In the genomic region with DNA sequence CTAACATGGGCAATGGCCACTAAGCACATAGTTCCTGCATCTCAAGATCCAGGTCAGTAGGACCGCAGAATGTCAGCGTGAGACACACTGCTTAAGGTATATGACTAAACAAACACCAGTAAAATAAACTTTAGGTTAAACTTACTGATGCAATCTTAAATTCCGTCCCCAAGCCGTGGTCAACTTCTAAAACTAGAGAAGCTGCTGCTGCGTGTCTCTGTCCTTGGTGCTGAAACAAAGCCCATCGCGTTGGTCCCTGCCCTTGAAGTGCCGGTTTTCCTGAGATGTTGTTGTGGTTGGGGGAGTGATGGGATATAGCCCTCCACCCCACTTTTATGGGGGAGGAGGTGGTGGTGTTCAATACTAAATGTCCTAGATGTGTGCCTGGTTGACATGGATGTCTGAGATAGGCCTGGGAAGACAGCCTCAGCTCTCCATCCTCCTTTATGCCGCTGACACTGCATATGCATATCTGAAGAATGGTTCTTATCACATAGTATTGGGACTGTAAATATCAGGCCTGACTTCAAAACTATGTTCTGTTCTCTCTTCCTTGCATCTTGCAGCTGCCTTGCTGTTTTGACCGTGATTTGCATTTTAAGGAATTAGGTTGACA, we compare ENCODE assay signal across 1 cellular context.
A peak's percentile ranks its signal among the peaks of the same experiment; 100 is the strongest.
TF ChIP-seq lines count a peak whose summit lies in the region.

No MANE protein-coding gene starts in this region.

TF ChIP-seq in K562, 482 proteins besides CTCF, POLR2A, EP300 and RAD21 (continued from another document and continues in another):
- TF ChIP-seq ZNF407 (IDR thresholded peaks at IDR 0.05; ENCODE audit: low read depth) (no peak), BACH1 (tag; IDR thresholded peaks at IDR 0.05) (0 out of 2 replicates have a peak, but pooled peaks have one; percentile 24), CREB3 (tag; conservative IDR thresholded peaks at IDR 0.05; ENCODE audit: low read depth) (0 out of 2 replicates have a peak, but pooled peaks have one; percentile 67), ZNF766 (CRISPR knock-in tag; conservative IDR thresholded peaks at IDR 0.05) (peak; percentile 84), POLR2AphosphoS2 (IDR thresholded peaks at IDR 0.05; ENCODE audit: low read length) (no peak), RFX1 (IDR thresholded peaks at IDR 0.05) (no peak), ZBTB8A (IDR thresholded peaks at IDR 0.05; ENCODE audit: partially characterized antibody) (no peak), MTF1 (CRISPR knock-in tag; IDR thresholded peaks at IDR 0.05; ENCODE audit: borderline replicate concordance) (no peak), GABPB1 (CRISPR knock-in tag; IDR thresholded peaks at IDR 0.05) (no peak), SNIP1 (IDR thresholded peaks at IDR 0.05; ENCODE audit: low read depth) (no peak), ZBTB26 (CRISPR knock-in tag; IDR thresholded peaks at IDR 0.05) (0 out of 2 replicates have a peak, but pooled peaks have one; percentile 21), ZNF408 (CRISPR knock-in tag; IDR thresholded peaks at IDR 0.05; ENCODE audit: low read depth) (no peak), HCFC1 (IDR thresholded peaks at IDR 0.05; ENCODE audit: low read depth, low read length) (peak; percentile 15; the same call in 1 of the 2 replicates), HDAC1 (IDR thresholded peaks at IDR 0.05) (0 out of 4 replicates have a peak, but pooled peaks of 1 of the 2 experiments have one; percentile 14), NR2C1 (IDR thresholded peaks at IDR 0.05) (no peak), NR2C1 (tag; IDR thresholded peaks at IDR 0.05) (peak; percentile 17; the same call in 1 of the 2 replicates), RCOR1 (IDR thresholded peaks at IDR 0.05; ENCODE audit: borderline replicate concordance in 1 of 2, low read depth in 2 of 2, low read length in 2 of 2) (peak in 1 of 2 experiments; percentile 71; a peak in 1 of 4 replicates), TCF7L2 (IDR thresholded peaks at IDR 0.05; ENCODE audit: low read depth, low read length) (no peak), NR4A1 (CRISPR knock-in tag; IDR thresholded peaks at IDR 0.05) (no peak), NR4A1 (tag; IDR thresholded peaks at IDR 0.05) (peak; percentile 59; the same call in 1 of the 2 replicates), POLR3A (IDR thresholded peaks at IDR 0.05; ENCODE audit: borderline replicate concordance, extremely low read depth, insufficient read depth, insufficient read length) (no peak), MEF2D (tag; conservative IDR thresholded peaks at IDR 0.05; ENCODE audit: low read depth) (no peak), ADNP (tag; IDR thresholded peaks at IDR 0.05) (no peak), GATAD2A (IDR thresholded peaks at IDR 0.05) (no peak), REST (CRISPR knock-in tag; IDR thresholded peaks at IDR 0.05; ENCODE audit: low read depth) (peak; percentile 98), KDM5B (IDR thresholded peaks at IDR 0.05; ENCODE audit: insufficient replicate concordance, low read depth, low read length) (no peak), HMG20B (CRISPR knock-in tag; IDR thresholded peaks at IDR 0.05) (no peak), WHSC1 (IDR thresholded peaks at IDR 0.05; ENCODE audit: low read length) (no peak), KDM2B (CRISPR knock-in tag; IDR thresholded peaks at IDR 0.05) (no peak), HDAC2 (IDR thresholded peaks at IDR 0.05) (0 out of 2 replicates have a peak, but pooled peaks have one; percentile 59)
- TF ChIP-seq, protein P1, sequence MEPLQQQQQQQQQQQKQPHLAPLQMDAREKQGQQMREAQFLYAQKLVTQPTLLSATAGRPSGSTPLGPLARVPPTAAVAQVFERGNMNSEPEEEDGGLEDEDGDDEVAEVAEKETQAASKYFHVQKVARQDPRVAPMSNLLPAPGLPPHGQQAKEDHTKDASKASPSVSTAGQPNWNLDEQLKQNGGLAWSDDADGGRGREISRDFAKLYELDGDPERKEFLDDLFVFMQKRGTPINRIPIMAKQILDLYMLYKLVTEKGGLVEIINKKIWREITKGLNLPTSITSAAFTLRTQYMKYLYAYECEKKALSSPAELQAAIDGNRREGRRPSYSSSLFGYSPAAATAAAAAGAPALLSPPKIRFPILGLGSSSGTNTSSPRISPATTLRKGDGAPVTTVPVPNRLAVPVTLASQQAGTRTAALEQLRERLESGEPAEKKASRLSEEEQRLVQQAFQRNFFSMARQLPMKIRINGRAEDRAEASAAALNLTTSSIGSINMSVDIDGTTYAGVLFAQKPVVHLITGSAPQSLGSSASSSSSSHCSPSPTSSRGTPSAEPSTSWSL (CRISPR knock-in tag; IDR thresholded peaks at IDR 0.05; ENCODE audit: borderline replicate concordance) = no peak
- TF ChIP-seq, protein P2, sequence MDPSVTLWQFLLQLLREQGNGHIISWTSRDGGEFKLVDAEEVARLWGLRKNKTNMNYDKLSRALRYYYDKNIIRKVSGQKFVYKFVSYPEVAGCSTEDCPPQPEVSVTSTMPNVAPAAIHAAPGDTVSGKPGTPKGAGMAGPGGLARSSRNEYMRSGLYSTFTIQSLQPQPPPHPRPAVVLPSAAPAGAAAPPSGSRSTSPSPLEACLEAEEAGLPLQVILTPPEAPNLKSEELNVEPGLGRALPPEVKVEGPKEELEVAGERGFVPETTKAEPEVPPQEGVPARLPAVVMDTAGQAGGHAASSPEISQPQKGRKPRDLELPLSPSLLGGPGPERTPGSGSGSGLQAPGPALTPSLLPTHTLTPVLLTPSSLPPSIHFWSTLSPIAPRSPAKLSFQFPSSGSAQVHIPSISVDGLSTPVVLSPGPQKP (CRISPR knock-in tag; IDR thresholded peaks at IDR 0.05) = no peak
- TF ChIP-seq, protein P3, sequence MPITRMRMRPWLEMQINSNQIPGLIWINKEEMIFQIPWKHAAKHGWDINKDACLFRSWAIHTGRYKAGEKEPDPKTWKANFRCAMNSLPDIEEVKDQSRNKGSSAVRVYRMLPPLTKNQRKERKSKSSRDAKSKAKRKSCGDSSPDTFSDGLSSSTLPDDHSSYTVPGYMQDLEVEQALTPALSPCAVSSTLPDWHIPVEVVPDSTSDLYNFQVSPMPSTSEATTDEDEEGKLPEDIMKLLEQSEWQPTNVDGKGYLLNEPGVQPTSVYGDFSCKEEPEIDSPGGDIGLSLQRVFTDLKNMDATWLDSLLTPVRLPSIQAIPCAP (CRISPR knock-in tag; IDR thresholded peaks at IDR 0.05; ENCODE audit: borderline replicate concordance) = no peak
- TF ChIP-seq, protein P4, sequence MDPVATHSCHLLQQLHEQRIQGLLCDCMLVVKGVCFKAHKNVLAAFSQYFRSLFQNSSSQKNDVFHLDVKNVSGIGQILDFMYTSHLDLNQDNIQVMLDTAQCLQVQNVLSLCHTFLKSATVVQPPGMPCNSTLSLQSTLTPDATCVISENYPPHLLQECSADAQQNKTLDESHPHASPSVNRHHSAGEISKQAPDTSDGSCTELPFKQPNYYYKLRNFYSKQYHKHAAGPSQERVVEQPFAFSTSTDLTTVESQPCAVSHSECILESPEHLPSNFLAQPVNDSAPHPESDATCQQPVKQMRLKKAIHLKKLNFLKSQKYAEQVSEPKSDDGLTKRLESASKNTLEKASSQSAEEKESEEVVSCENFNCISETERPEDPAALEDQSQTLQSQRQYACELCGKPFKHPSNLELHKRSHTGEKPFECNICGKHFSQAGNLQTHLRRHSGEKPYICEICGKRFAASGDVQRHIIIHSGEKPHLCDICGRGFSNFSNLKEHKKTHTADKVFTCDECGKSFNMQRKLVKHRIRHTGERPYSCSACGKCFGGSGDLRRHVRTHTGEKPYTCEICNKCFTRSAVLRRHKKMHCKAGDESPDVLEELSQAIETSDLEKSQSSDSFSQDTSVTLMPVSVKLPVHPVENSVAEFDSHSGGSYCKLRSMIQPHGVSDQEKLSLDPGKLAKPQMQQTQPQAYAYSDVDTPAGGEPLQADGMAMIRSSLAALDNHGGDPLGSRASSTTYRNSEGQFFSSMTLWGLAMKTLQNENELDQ (CRISPR knock-in tag; IDR thresholded peaks at IDR 0.05; ENCODE audit: borderline replicate concordance) = no peak
